Comparison of ENCODE assay signal across 9 cellular contexts in the genomic region with DNA sequence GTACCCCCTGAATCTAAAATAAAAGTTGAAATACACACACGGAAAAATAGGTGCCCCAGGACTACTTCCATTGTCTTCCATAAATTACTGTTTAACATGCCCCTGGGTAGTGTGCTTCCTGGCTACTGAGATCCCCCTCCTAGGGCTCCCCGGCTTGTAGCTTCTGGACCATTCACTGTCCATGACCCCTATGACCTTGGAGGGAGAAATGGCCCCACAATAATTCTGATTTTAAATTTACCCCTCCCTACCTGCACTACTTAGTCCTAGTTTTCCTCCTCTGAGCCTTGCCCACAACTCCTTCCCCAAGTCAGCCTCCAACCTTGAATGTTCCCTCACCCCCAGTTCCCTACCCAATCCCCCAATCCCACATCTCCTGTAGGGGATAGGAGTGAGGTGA. TPM values are rescaled to one million over a fixed set of nuclear protein-coding genes. Genes with fewer than 3 reads are reported as not detected.
A peak's percentile ranks its signal among the peaks of the same experiment; 100 is the strongest.
DNase-seq lines count a peak whose midpoint lies in the region; ATAC-seq and TF ChIP-seq lines count a peak whose summit lies in the region.
"Had no signal": no experiment of that assay in that cellular context is flagged by ENCODE, and none has a peak within 500 bp of the region (broad histone marks: within the 10 kb centered on the region; RNA-seq: fewer than 3 reads in every experiment).

No MANE protein-coding gene starts in this region.

- H3K36me3 Mint-ChIP-seq in natural killer cell treated with Interleukin-12 subunit alpha and Interleukin-12 subunit beta and Interleukin-15 and Interleukin-18, amount 100 ng/mL, for 72 hours = no peaks in the 10 kb centered on the region

- TF ChIP-seq POLR2A in uterus (IDR thresholded peaks at IDR 0.05) = no peak

- DNase-seq in heart right ventricle = no peak
- no peak for DNase-seq in cardiac septum (ENCODE audit: low spot score)
- DNase-seq in natural killer cell treated with Interleukin-12 subunit alpha and Interleukin-12 subunit beta and Interleukin-15 and Interleukin-18, amount 100 ng/mL, for 72 hours (ENCODE audit: low spot score) = no peak
- no peak for DNase-seq in uterus
- no peak for DNase-seq in SHP77 treated with DMSO at 0.1 percent for 48 hours (lab: John Stamatoyannopoulos, UW)

- H3K27me3 ChIP-seq in heart right ventricle (no peaks in the 10 kb centered on the region), uterus (no peaks in the 10 kb centered on the region)
- H3K27me3 ChIP-seq: SJSA1 had no signal

- H3K4me1 Mint-ChIP-seq in natural killer cell treated with Interleukin-12 subunit alpha and Interleukin-12 subunit beta and Interleukin-15 and Interleukin-18, amount 100 ng/mL, for 72 hours (ENCODE audit: low read depth in 2 of 2) = peaks cover 49 to 60% of the 10 kb centered on the region in 2 donors

- ATAC-seq in heart right ventricle (no peak), GM21723 (IDR thresholded peaks at IDR 0.05; ENCODE audit: unreplicated experiment) (no peak), HG03565 (IDR thresholded peaks at IDR 0.05; ENCODE audit: unreplicated experiment) (no peak)
- no peak for ATAC-seq in natural killer cell treated with Interleukin-12 subunit alpha and Interleukin-12 subunit beta and Interleukin-15 and Interleukin-18, amount 100 ng/mL, for 72 hours

- H3K27ac ChIP-seq in heart right ventricle (peak overlapping the region; percentile 71 to 99 (median 93)), cingulate gyrus (ENCODE audit: low read depth, low read length) (peak overlapping the region; percentile 78), uterus (peak overlapping the region; percentile 90 to 99)

- H3K36me3 ChIP-seq in heart right ventricle = no peaks in the 10 kb centered on the region
- H3K36me3 ChIP-seq in uterus = no peaks in the 10 kb centered on the region
- H3K36me3 ChIP-seq: SJSA1 had no signal

- TF ChIP-seq CTCF in heart right ventricle (IDR thresholded peaks at IDR 0.05) (no peak), uterus (IDR thresholded peaks at IDR 0.05) (no peak)

- intact Hi-C loops in heart right ventricle (cut with DNase I) (loop anchor here (2.0 to 10.0 kb wide), 12 partner anchors 29 to 233 kb away; partner anchors contain the start of genes THRA (in 7 of the 10) and CASC3 (in 1 of the 10)), cardiac septum (cut with DNase I) (loop anchor here (1.0 to 5.0 kb wide), 4 partner anchors 13 to 93 kb away; no protein-coding TSS in a partner anchor), uterus (cut with DNase I; ENCODE audit: low total_unique reads) (loop anchor here (5.0 kb wide), 1 partner anchor 50 kb away; the partner anchor contains the start of gene THRA)

- H3K9me3 Mint-ChIP-seq in natural killer cell treated with Interleukin-12 subunit alpha and Interleukin-12 subunit beta and Interleukin-15 and Interleukin-18, amount 100 ng/mL, for 72 hours = no peaks in the 10 kb centered on the region

- 11 to 27% methylated on average over 2 of the region's 2 CpGs for WGBS in heart right ventricle, 2 donors

- H3K4me3 ChIP-seq in heart right ventricle (peak overlapping the region in 4 of 10 donors; percentile 46 to 56 (median 52)), uterus (no peak overlapping the region)
- H3K4me3 ChIP-seq: SJSA1 had no signal

- H3K27me3 Mint-ChIP-seq in natural killer cell treated with Interleukin-12 subunit alpha and Interleukin-12 subunit beta and Interleukin-15 and Interleukin-18, amount 100 ng/mL, for 72 hours = no peaks in the 10 kb centered on the region

- H3K27ac Mint-ChIP-seq in natural killer cell treated with Interleukin-12 subunit alpha and Interleukin-12 subunit beta and Interleukin-15 and Interleukin-18, amount 100 ng/mL, for 72 hours = peak overlapping the region; percentile 76 to 80

- H3K9me3 ChIP-seq in heart right ventricle (no peaks in the 10 kb centered on the region), uterus (no peaks in the 10 kb centered on the region)
- H3K9me3 ChIP-seq: SJSA1 had no signal

- H3K4me1 ChIP-seq in heart right ventricle (peaks cover 49 to 73% (median 69%) of the 10 kb centered on the region in 9 donors), uterus (peaks cover 34 to 44% of the 10 kb centered on the region in 2 donors)

- peak overlapping the region; percentile 89 for H3K4me3 Mint-ChIP-seq in natural killer cell treated with Interleukin-12 subunit alpha and Interleukin-12 subunit beta and Interleukin-15 and Interleukin-18, amount 100 ng/mL, for 72 hours

RNA-seq across cellular contexts. Expression of gene MSL1, which starts 9.6 kb away (rescaled TPM):
- total RNA-seq in heart right ventricle (10 to 100 TPM; 26.3 to 57.4 (median 37.7) TPM), cardiac septum (53.7 TPM), uterus (100 to 1,000 TPM in 1 of 4 donors, 10 to 100 TPM in 3; 51.0 to 151 (median 77.6) TPM)
- polyA plus RNA-seq in heart right ventricle = 10 to 100 TPM; 45.5 to 65.0 TPM
- 100 to 1,000 TPM in 1 of 2 donors, 10 to 100 TPM in 1; 79.8 to 102 TPM for total RNA-seq in natural killer cell treated with Interleukin-12 subunit alpha and Interleukin-12 subunit beta and Interleukin-15 and Interleukin-18, amount 100 ng/mL, for 72 hours

RNA-seq across cellular contexts. Expression of gene NR1D1, which starts 11.8 kb away (rescaled TPM):
- 10 to 100 TPM in 7 of 10 donors, 1 to 10 TPM in 3; 5.5 to 41.3 (median 29.9) TPM for total RNA-seq in heart right ventricle
- polyA plus RNA-seq in heart right ventricle = 10 to 100 TPM in 1 of 2 donors, 1 to 10 TPM in 1; 7.1 to 24.4 TPM
- total RNA-seq in cardiac septum = 25.8 TPM
- 1 to 10 TPM; 1.4 to 5.4 TPM for total RNA-seq in natural killer cell treated with Interleukin-12 subunit alpha and Interleukin-12 subunit beta and Interleukin-15 and Interleukin-18, amount 100 ng/mL, for 72 hours
- 10 to 100 TPM in 1 of 4 donors, 1 to 10 TPM in 3; 2.0 to 92.1 (median 4.7) TPM for total RNA-seq in uterus

RNA-seq across cellular contexts. Expression of gene CASC3, which starts 28.1 kb away (rescaled TPM):
- total RNA-seq in heart right ventricle (10 to 100 TPM; 39.9 to 56.8 (median 43.7) TPM), cardiac septum (54.8 TPM), uterus (100 to 1,000 TPM in 2 of 4 donors, 10 to 100 TPM in 2; 33.2 to 166 (median 91.3) TPM)
- polyA plus RNA-seq in heart right ventricle = 10 to 100 TPM; 21.3 to 41.0 TPM
- 100 to 1,000 TPM in 1 of 2 donors, 10 to 100 TPM in 1; 83.1 to 101 TPM for total RNA-seq in natural killer cell treated with Interleukin-12 subunit alpha and Interleukin-12 subunit beta and Interleukin-15 and Interleukin-18, amount 100 ng/mL, for 72 hours

RNA-seq across cellular contexts. Expression of gene THRA, which starts 49.4 kb away (rescaled TPM):
- total RNA-seq in heart right ventricle (100 to 1,000 TPM in 1 of 10 donors, 10 to 100 TPM in 9; 59.8 to 102 (median 69.7) TPM), cardiac septum (66.8 TPM), uterus (100 to 1,000 TPM in 1 of 4 donors, 10 to 100 TPM in 3; 19.7 to 124 (median 63.1) TPM)
- 10 to 100 TPM; 29.8 to 44.2 TPM for polyA plus RNA-seq in heart right ventricle
- 10 to 100 TPM in 1 of 2 donors, 1 to 10 TPM in 1; 4.9 to 10.9 TPM for total RNA-seq in natural killer cell treated with Interleukin-12 subunit alpha and Interleukin-12 subunit beta and Interleukin-15 and Interleukin-18, amount 100 ng/mL, for 72 hours

RNA-seq across cellular contexts. Expression of gene MED24, which starts 58.0 kb away (rescaled TPM):
- total RNA-seq in heart right ventricle (10 to 100 TPM; 46.7 to 63.2 (median 58.4) TPM), cardiac septum (56.4 TPM), uterus (100 to 1,000 TPM in 1 of 4 donors, 10 to 100 TPM in 3; 17.6 to 111 (median 44.7) TPM)
- polyA plus RNA-seq in heart right ventricle = 10 to 100 TPM; 47.2 to 75.6 TPM
- total RNA-seq in natural killer cell treated with Interleukin-12 subunit alpha and Interleukin-12 subunit beta and Interleukin-15 and Interleukin-18, amount 100 ng/mL, for 72 hours = 100 to 1,000 TPM in 1 of 2 donors, 10 to 100 TPM in 1; 91.5 to 147 TPM
